Comparison of ENCODE assay signal across 9 cellular contexts in the genomic region with DNA sequence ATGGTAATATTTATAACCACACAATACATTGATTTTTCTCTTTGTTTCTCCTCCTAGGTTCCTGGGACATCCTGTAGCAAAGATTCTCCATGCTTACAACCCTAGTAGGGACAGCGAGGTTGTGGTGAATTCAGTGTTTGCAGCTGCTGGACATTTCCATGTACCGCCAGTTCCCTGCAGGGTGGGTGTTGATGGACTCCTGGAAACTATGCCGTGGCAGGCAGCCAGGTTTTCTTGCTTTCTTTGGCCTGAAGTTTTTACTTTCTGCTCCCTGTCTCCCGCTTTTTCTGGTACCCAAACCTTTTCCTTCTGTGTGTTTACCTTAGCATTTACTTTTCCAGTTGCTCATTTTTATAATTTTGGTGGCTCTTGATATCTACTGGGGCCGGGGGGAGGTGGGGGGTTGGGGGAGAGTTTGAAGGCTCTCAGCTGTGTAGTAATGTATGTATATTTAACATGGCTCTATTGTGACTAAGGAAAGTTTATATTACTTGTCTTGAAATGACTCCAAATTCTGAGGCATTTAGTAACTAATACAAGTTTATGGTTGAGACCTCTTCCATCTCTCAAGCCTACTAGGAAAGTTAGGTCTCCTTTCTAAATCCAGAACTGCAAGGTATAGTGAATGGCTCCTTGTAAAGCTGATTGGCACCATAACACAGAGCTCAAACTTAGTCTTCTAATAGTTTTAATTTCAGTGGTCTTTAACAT.
A peak's percentile ranks its signal among the peaks of the same experiment; 100 is the strongest.
DNase-seq lines count a peak whose midpoint lies in the region; ATAC-seq and TF ChIP-seq lines count a peak whose summit lies in the region.
"Had no signal": no experiment of that assay in that cellular context is flagged by ENCODE, and none has a peak within 500 bp of the region (broad histone marks: within the 10 kb centered on the region; RNA-seq: fewer than 3 reads in every experiment).

No MANE protein-coding gene starts in this region.

- H3K9me3 ChIP-seq in BE2C (no peaks in the 10 kb centered on the region), SK-N-SH (no peaks in the 10 kb centered on the region), ovary (no peaks in the 10 kb centered on the region)

- H3K4me3 ChIP-seq in BE2C (ENCODE audit: low read depth, low read length) (no peak overlapping the region), SK-N-SH (ENCODE audit: low read depth in 2 of 2, low read length in 1 of 2) (no peak overlapping the region), ovary (no peak overlapping the region), H7 (ENCODE audit: insufficient read depth, low read depth, low read length) (no peak overlapping the region)

- no peak overlapping the region for H3K9ac ChIP-seq in SK-N-SH

- CTCF ChIA-PET in SK-N-SH (lab: Yijun Ruan, JAX), result interaction anchor here (1.6 to 1.7 kb wide), 2 partner anchors 16 to 212 kb away, joined by 3 to 4 read pairs; no protein-coding TSS in a partner anchor

- TF ChIP-seq RAD21 in SK-N-SH (IDR thresholded peaks at IDR 0.05; ENCODE audit: low read length), result no peak

- TF ChIP-seq EP300 in SK-N-SH (IDR thresholded peaks at IDR 0.05; ENCODE audit: borderline replicate concordance in 1 of 2, low read depth in 1 of 2, low read length in 1 of 2), result no peak
- TF ChIP-seq EP300 in ovary (IDR thresholded peaks at IDR 0.05), result no peak

- ATAC-seq in HG03457 (IDR thresholded peaks at IDR 0.05; ENCODE audit: unreplicated experiment) (no peak), GM19324 (IDR thresholded peaks at IDR 0.05; ENCODE audit: low FRiP score, unreplicated experiment) (no peak)

- H2AFZ ChIP-seq in SK-N-SH (ENCODE audit: low read depth), result no peak overlapping the region

- H4K20me1 ChIP-seq in SK-N-SH (ENCODE audit: insufficient read depth), result no peaks in the 10 kb centered on the region

- POLR2A ChIA-PET in SK-N-SH (lab: Yijun Ruan, JAX), result interaction anchor here (0.8 kb wide), 1 partner anchor 210 kb away, joined by 3 read pairs; no protein-coding TSS in a partner anchor

- H3K4me2 ChIP-seq in SK-N-SH, result no peak overlapping the region

- no peaks in the 10 kb centered on the region for H3K9me2 ChIP-seq in SK-N-SH

- H3K36me3 ChIP-seq in BE2C (no peaks in the 10 kb centered on the region), SK-N-SH (replicated peaks in 1 of 2; ENCODE audit: control insufficient read depth in 1 of 2, insufficient read depth in 2 of 2, low read length in 1 of 2) (peaks cover 0 to 6% of the 10 kb centered on the region in 2 experiments), ovary (no peaks in the 10 kb centered on the region), H7 (replicated peaks; ENCODE audit: control insufficient read depth, insufficient read depth, low read length) (peaks cover 1% of the 10 kb centered on the region)

- WGBS in SK-N-SH (ENCODE audit: low lambda C conversion rate), result 40% methylated on average over 5 of the region's 5 CpGs
- WGBS in ovary, 3 donors, result 5 to 11% (median 11%) methylated on average over 5 of the region's 5 CpGs

- peaks cover 7% of the 10 kb centered on the region for H3F3A ChIP-seq in SK-N-SH (replicated peaks; ENCODE audit: insufficient read depth)

- TF ChIP-seq POLR2A in ovary (IDR thresholded peaks at IDR 0.05), result no peak

- H3K4me1 ChIP-seq in BE2C (peaks cover 5% of the 10 kb centered on the region), SK-N-SH (ENCODE audit: control insufficient read depth in 1 of 2, insufficient read depth in 2 of 2, low read depth in 1 of 2, low read length in 1 of 2) (peaks cover 4 to 14% of the 10 kb centered on the region in 2 experiments; a peak in 3 of 4 replicates), ovary (ENCODE audit: insufficient read depth) (peaks cover 3% of the 10 kb centered on the region)

- H3K27ac ChIP-seq in SK-N-SH (ENCODE audit: low read depth in 2 of 2, low read length in 1 of 2) (peak overlapping the region in 1 of 2 experiments; percentile 34; a peak in 1 of 4 replicates), ovary (no peak overlapping the region)

- H3K27me3 ChIP-seq in BE2C, result no peaks in the 10 kb centered on the region
- no peaks in the 10 kb centered on the region for H3K27me3 ChIP-seq in SK-N-SH (ENCODE audit: insufficient read depth)
- H3K27me3 ChIP-seq in ovary, result no peaks in the 10 kb centered on the region
- no peaks in the 10 kb centered on the region for H3K27me3 ChIP-seq in H7 (ENCODE audit: control insufficient read depth, insufficient read depth, low read length)

- peak; percentile 57 for DNase-seq in BE2C
- DNase-seq in SK-N-SH, result no peak
- DNase-seq in glomerular visceral epithelial cell (ENCODE audit: extremely low spot score), result peak; percentile 62
- DNase-seq in ovary, result peak; percentile 76 to 89 (median 81)
- no peak for DNase-seq in H7
- DNase-seq in superior temporal gyrus (ENCODE audit: extremely low spot score), result no peak
- DNase-seq: DMS79 had no signal

- intact Hi-C loops in ovary (cut with DNase I), result no loop called here

- no peak for TF ChIP-seq CTCF in BE2C (IDR thresholded peaks at IDR 0.05; ENCODE audit: low read depth, low read length)
- no peak for TF ChIP-seq CTCF in SK-N-SH (IDR thresholded peaks at IDR 0.05)
- no peak for TF ChIP-seq CTCF in ovary (IDR thresholded peaks at IDR 0.05)

- H3K79me2 ChIP-seq in SK-N-SH (ENCODE audit: insufficient read depth), result 0 out of 2 replicates have a peak, but pooled peaks cover 4% of the 10 kb centered on the region

TF ChIP-seq in SK-N-SH, 30 proteins besides CTCF, POLR2A, EP300 and RAD21:
- TF ChIP-seq, protein P1, sequence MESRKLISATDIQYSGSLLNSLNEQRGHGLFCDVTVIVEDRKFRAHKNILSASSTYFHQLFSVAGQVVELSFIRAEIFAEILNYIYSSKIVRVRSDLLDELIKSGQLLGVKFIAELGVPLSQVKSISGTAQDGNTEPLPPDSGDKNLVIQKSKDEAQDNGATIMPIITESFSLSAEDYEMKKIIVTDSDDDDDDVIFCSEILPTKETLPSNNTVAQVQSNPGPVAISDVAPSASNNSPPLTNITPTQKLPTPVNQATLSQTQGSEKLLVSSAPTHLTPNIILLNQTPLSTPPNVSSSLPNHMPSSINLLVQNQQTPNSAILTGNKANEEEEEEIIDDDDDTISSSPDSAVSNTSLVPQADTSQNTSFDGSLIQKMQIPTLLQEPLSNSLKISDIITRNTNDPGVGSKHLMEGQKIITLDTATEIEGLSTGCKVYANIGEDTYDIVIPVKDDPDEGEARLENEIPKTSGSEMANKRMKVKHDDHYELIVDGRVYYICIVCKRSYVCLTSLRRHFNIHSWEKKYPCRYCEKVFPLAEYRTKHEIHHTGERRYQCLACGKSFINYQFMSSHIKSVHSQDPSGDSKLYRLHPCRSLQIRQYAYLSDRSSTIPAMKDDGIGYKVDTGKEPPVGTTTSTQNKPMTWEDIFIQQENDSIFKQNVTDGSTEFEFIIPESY (IDR thresholded peaks at IDR 0.05; ENCODE audit: borderline replicate concordance, low read depth), result no peak
- TF ChIP-seq TAF1 (IDR thresholded peaks at IDR 0.05; ENCODE audit: borderline replicate concordance, low read depth, low read length) (no peak), FOXJ3 (CRISPR knock-in tag; IDR thresholded peaks at IDR 0.05) (no peak), YY1 (IDR thresholded peaks at IDR 0.05; ENCODE audit: low read depth) (no peak), NFIC (IDR thresholded peaks at IDR 0.05; ENCODE audit: borderline replicate concordance) (peak; percentile 77), SIN3A (IDR thresholded peaks at IDR 0.05; ENCODE audit: borderline replicate concordance, low read depth, low read length) (no peak)

Comparison
In these comparisons a context has a peak if more than half of its experiments do, and no peak if none do; other contexts are left out.
1. DNase-seq: peak in BE2C (single experiment), glomerular visceral epithelial cell (single experiment) and ovary (5 of 5); none in SK-N-SH (single experiment), H7 (single experiment) and superior temporal gyrus (single experiment).